Comparison of ENCODE assay signal across 15 cellular contexts in genomic region chr2:195648780-195649179, GRCh38. TPM values are rescaled to one million over a fixed set of nuclear protein-coding genes. Genes with fewer than 3 reads are reported as not detected.
A peak's percentile ranks its signal among the peaks of the same experiment; 100 is the strongest.
DNase-seq lines count a peak whose midpoint lies in the region; ATAC-seq, FAIRE-seq and TF ChIP-seq lines count a peak whose summit lies in the region.
"Had no signal": no experiment of that assay in that cellular context is flagged by ENCODE, and none has a peak within 500 bp of the region (broad histone marks: within the 10 kb centered on the region; RNA-seq: fewer than 3 reads in every experiment).

No MANE protein-coding gene starts in this region.

- H3K9me3 Mint-ChIP-seq in activated T-cell treated with anti-CD3 and anti-CD28 coated beads, Interleukin-2, amount 50 U/mL, for 72 hours: peaks cover 0 to 2% of the 10 kb centered on the region in 2 donors
- H3K9me3 Mint-ChIP-seq in astrocyte (ENCODE audit: unreplicated experiment) (peaks cover 3% of the 10 kb centered on the region), HFFc6 (no peaks in the 10 kb centered on the region), mesothelial cell of epicardium (no peaks in the 10 kb centered on the region)

- H3K9me2 ChIP-seq in OCI-LY1 (ENCODE audit: low read depth, low read length): no peaks in the 10 kb centered on the region

- peak; percentile 21 to 34 for DNase-seq in activated T-cell treated with anti-CD3 and anti-CD28 coated beads, Interleukin-2, amount 50 U/mL, for 72 hours
- no peak for DNase-seq in activated T-cell treated with anti-CD3 and anti-CD28 coated beads, Interleukin-2, amount 50 U/mL, for 1 hour
- DNase-seq in astrocyte (ENCODE audit: low read depth): no peak
- DNase-seq in stimulated activated naive CD8-positive, alpha-beta T cell treated with anti-CD3 and anti-CD28 coated beads, Interleukin-15, Interleukin-2, amounts not matched to agents 100 U/mL and 50 U/mL, for 24 hours: no peak
- no peak for DNase-seq in HFFc6
- DNase-seq in iPS-NIHi11 (ENCODE audit: low spot score): no peak
- DNase-seq in mesothelial cell of epicardium (ENCODE audit: low spot score in 2 of 2, unreplicated experiment in 2 of 2): no peak
- DNase-seq: ACHN; GOT3; NCI-H1092; Peyer's patch; stimulated activated CD8-positive, alpha-beta memory T cell treated with anti-CD3 and anti-CD28 coated beads, Interleukin-4, amount 100 ng/mL, for 48 hours had no signal

- H3K4me3 Mint-ChIP-seq in activated T-cell treated with anti-CD3 and anti-CD28 coated beads, Interleukin-2, amount 50 U/mL, for 72 hours: peak overlapping the region; percentile 53 to 78
- H3K4me3 Mint-ChIP-seq in astrocyte (ENCODE audit: unreplicated experiment) (no peak overlapping the region), HFFc6 (no peak overlapping the region), mesothelial cell of epicardium (no peak overlapping the region)

- ATAC-seq in activated T-cell treated with anti-CD3 and anti-CD28 coated beads, Interleukin-2, amount 50 U/mL, for 72 hours (replicated peaks in 1 of 2): peak; percentile 75 to 81
- peak; percentile 51 for ATAC-seq in stimulated activated naive CD8-positive, alpha-beta T cell treated with anti-CD3 and anti-CD28 coated beads, Interleukin-15, Interleukin-2, amounts not matched to agents 100 U/mL and 50 U/mL, for 24 hours

- H3K4me3 ChIP-seq in OCI-LY1 (ENCODE audit: low read depth, low read length, poor library complexity, severe bottlenecking) (no peak overlapping the region), astrocyte (ENCODE audit: insufficient read depth, low read depth, low read length) (no peak overlapping the region)
- H3K4me3 ChIP-seq: ascending aorta, Peyer's patch had no signal

- no peaks in the 10 kb centered on the region for H3K27me3 Mint-ChIP-seq in activated T-cell treated with anti-CD3 and anti-CD28 coated beads, Interleukin-2, amount 50 U/mL, for 72 hours (ENCODE audit: low read depth)
- H3K27me3 Mint-ChIP-seq in astrocyte (ENCODE audit: low read depth, unreplicated experiment): no peaks in the 10 kb centered on the region
- no peaks in the 10 kb centered on the region; the same call in 1 of the 2 replicates for H3K27me3 Mint-ChIP-seq in HFFc6 (ENCODE audit: insufficient read depth)
- no peaks in the 10 kb centered on the region for H3K27me3 Mint-ChIP-seq in mesothelial cell of epicardium (ENCODE audit: low read depth)
- H3K27me3 Mint-ChIP-seq: progenitor cell of endocrine pancreas had no signal

- H3K36me3 ChIP-seq in OCI-LY1 (ENCODE audit: insufficient read depth, low read length) (no peaks in the 10 kb centered on the region), astrocyte (ENCODE audit: insufficient read depth, low read length) (no peaks in the 10 kb centered on the region)
- H3K36me3 ChIP-seq: ascending aorta, Peyer's patch had no signal

- H3K27ac ChIP-seq in OCI-LY1 (ENCODE audit: low read depth, low read length, poor library complexity, severe bottlenecking) (peak overlapping the region; percentile 62), astrocyte (ENCODE audit: low read depth, low read length) (no peak overlapping the region)
- H3K27ac ChIP-seq: ascending aorta had no signal

- peak overlapping the region; percentile 71 for H3K27ac Mint-ChIP-seq in activated T-cell treated with anti-CD3 and anti-CD28 coated beads, Interleukin-2, amount 50 U/mL, for 72 hours
- H3K27ac Mint-ChIP-seq in astrocyte (ENCODE audit: unreplicated experiment) (no peak overlapping the region), HFFc6 (no peak overlapping the region), mesothelial cell of epicardium (no peak overlapping the region)
- H3K27ac Mint-ChIP-seq: progenitor cell of endocrine pancreas had no signal

- H3K4me1 Mint-ChIP-seq in activated T-cell treated with anti-CD3 and anti-CD28 coated beads, Interleukin-2, amount 50 U/mL, for 72 hours (ENCODE audit: low read depth): peaks cover 26% of the 10 kb centered on the region
- H3K4me1 Mint-ChIP-seq in astrocyte (ENCODE audit: low read depth, unreplicated experiment): no peaks in the 10 kb centered on the region
- H3K4me1 Mint-ChIP-seq in HFFc6 (ENCODE audit: low read depth): no peaks in the 10 kb centered on the region
- peaks cover 7% of the 10 kb centered on the region for H3K4me1 Mint-ChIP-seq in mesothelial cell of epicardium

- H3K4me2 ChIP-seq in OCI-LY1 (ENCODE audit: low read length) (peak overlapping the region; percentile 36; the same call in 1 of the 2 replicates), astrocyte (ENCODE audit: low read length) (no peak overlapping the region)

- H3K27me3 ChIP-seq in OCI-LY1 (ENCODE audit: insufficient read depth, low read length) (no peaks in the 10 kb centered on the region), astrocyte (ENCODE audit: insufficient read depth, low read length) (no peaks in the 10 kb centered on the region)
- H3K27me3 ChIP-seq: ascending aorta, Peyer's patch had no signal

- H3K79me2 ChIP-seq in OCI-LY1 (ENCODE audit: insufficient read depth, low read length): no peaks in the 10 kb centered on the region
- no peaks in the 10 kb centered on the region for H3K79me2 ChIP-seq in astrocyte (ENCODE audit: insufficient read depth, low read length)

- H3K9ac ChIP-seq in OCI-LY1 (ENCODE audit: low read length) (no peak overlapping the region), astrocyte (ENCODE audit: low read length) (no peak overlapping the region)

- H2AFZ ChIP-seq in OCI-LY1 (ENCODE audit: low read length) (peak overlapping the region; percentile 75), astrocyte (ENCODE audit: low read depth, low read length) (no peak overlapping the region)

- H3K36me3 Mint-ChIP-seq in activated T-cell treated with anti-CD3 and anti-CD28 coated beads, Interleukin-2, amount 50 U/mL, for 72 hours (ENCODE audit: insufficient read depth in 2 of 2): peaks cover 0 to 2% of the 10 kb centered on the region in 2 donors
- H3K36me3 Mint-ChIP-seq in astrocyte (ENCODE audit: low read depth, unreplicated experiment) (no peaks in the 10 kb centered on the region), HFFc6 (ENCODE audit: low read depth) (no peaks in the 10 kb centered on the region), mesothelial cell of epicardium (no peaks in the 10 kb centered on the region)

- no peaks in the 10 kb centered on the region for H3F3A ChIP-seq in OCI-LY1 (ENCODE audit: insufficient read depth, low read length)

- H3K4me1 ChIP-seq in OCI-LY1 (ENCODE audit: insufficient read depth, low read length, severe bottlenecking) (peaks cover 38% of the 10 kb centered on the region), astrocyte (ENCODE audit: insufficient read depth, low read length) (no peaks in the 10 kb centered on the region)
- H3K4me1 ChIP-seq: ascending aorta had no signal

- peak; percentile 32 for FAIRE-seq in astrocyte (lab: Jason Lieb, UNC)

- H4K20me1 ChIP-seq in OCI-LY1 (ENCODE audit: insufficient read depth, low read length): no peaks in the 10 kb centered on the region
- no peaks in the 10 kb centered on the region for H4K20me1 ChIP-seq in astrocyte (ENCODE audit: insufficient read depth, low read length)

- H3K9me3 ChIP-seq in OCI-LY1 (ENCODE audit: low read length) (no peaks in the 10 kb centered on the region), astrocyte (ENCODE audit: insufficient read depth, low read depth, low read length) (no peaks in the 10 kb centered on the region)
- H3K9me3 ChIP-seq: ascending aorta, Peyer's patch had no signal

- TF ChIP-seq CTCF in OCI-LY1 (IDR thresholded peaks at IDR 0.05; ENCODE audit: low read length) (no peak), astrocyte (IDR thresholded peaks at IDR 0.05; ENCODE audit: insufficient read depth, low read depth, low read length) (no peak), HFFc6 (IDR thresholded peaks at IDR 0.05) (no peak), mesothelial cell of epicardium (IDR thresholded peaks at IDR 0.05; ENCODE audit: unreplicated experiment) (no peak)

RNA-seq across cellular contexts. Expression of gene SLC39A10, which starts 8.2 kb away (rescaled TPM):
- 10 to 100 TPM; 70.3 to 75.8 TPM for total RNA-seq in activated T-cell treated with anti-CD3 and anti-CD28 coated beads, Interleukin-2, amount 50 U/mL, for 72 hours
- total RNA-seq in astrocyte (90.2 and 96.2 TPM in 2 replicates), mesothelial cell of epicardium (123 to 127 TPM (median 125 TPM) in 3 replicates)
- total RNA-seq in HFFc6 (2021; fragmentation: NEBNext Ultra II Directional; extraction: Animal tissue kit (Norgen Biotek cat#: 25700)): 10 to 100 TPM; 24.8 to 30.4 (median 27.7) TPM

Comparison
In these comparisons a context has a peak if more than half of its experiments do, and no peak if none do; other contexts are left out.
1. DNase-seq: peak in activated T-cell treated with anti-CD3 and anti-CD28 coated beads, Interleukin-2, amount 50 U/mL, for 72 hours (2 of 2); none in activated T-cell treated with anti-CD3 and anti-CD28 coated beads, Interleukin-2, amount 50 U/mL, for 1 hour (single experiment), astrocyte (single experiment), stimulated activated naive CD8-positive, alpha-beta T cell treated with anti-CD3 and anti-CD28 coated beads, Interleukin-15, Interleukin-2, amounts not matched to agents 100 U/mL and 50 U/mL, for 24 hours (single experiment), HFFc6 (single experiment), iPS-NIHi11 (single experiment) and mesothelial cell of epicardium (0 of 2).
2. H3K4me3 Mint-ChIP-seq: peak in activated T-cell treated with anti-CD3 and anti-CD28 coated beads, Interleukin-2, amount 50 U/mL, for 72 hours (2 of 2); none in astrocyte (single experiment), HFFc6 (single experiment) and mesothelial cell of epicardium (single experiment).